In the genomic region with DNA sequence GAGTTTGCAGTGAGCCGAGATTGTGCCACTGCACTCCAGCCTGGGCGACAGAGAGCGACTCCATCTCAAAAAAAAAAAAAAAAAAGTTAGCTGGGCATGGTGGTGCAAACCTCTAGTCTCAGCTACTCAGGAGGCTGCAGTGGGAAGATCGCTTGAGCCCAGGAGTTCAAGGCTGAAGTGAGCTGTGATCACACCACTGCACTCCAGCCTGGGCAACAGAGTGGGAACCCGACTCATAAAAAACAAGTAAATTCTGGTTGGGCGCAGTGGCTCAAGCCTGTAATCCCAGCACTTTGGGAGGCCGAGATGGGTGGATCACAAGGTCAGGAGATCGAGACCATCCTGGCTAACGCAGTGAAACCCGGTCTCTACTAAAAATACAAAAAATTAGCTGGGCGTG, we compare ENCODE assay signal across 6 cellular contexts. TPM values are rescaled to one million over a fixed set of nuclear protein-coding genes. Genes with fewer than 3 reads are reported as not detected.
"Had no signal": no experiment of that assay in that cellular context is flagged by ENCODE, and none has a peak within 500 bp of the region (broad histone marks: within the 10 kb centered on the region; RNA-seq: fewer than 3 reads in every experiment).

No MANE protein-coding gene starts in this region.

RNA-seq across cellular contexts. Expression of a gene that starts 4.9 kb away (rescaled TPM):
- total RNA-seq: naive thymus-derived CD4-positive, alpha-beta T cell; naive thymus-derived CD8-positive, alpha-beta T cell; natural killer cell; occipital lobe; pulmonary artery endothelial cell; smooth muscle cell had no signal
- polyA plus RNA-seq: naive thymus-derived CD4-positive, alpha-beta T cell; naive thymus-derived CD8-positive, alpha-beta T cell; smooth muscle cell had no signal

RNA-seq across cellular contexts. Expression of a gene that starts 48.2 kb away (rescaled TPM):
- polyA plus RNA-seq: naive thymus-derived CD4-positive, alpha-beta T cell had no signal
